9 cellular contexts compared by ENCODE assay signal in the genomic region with DNA sequence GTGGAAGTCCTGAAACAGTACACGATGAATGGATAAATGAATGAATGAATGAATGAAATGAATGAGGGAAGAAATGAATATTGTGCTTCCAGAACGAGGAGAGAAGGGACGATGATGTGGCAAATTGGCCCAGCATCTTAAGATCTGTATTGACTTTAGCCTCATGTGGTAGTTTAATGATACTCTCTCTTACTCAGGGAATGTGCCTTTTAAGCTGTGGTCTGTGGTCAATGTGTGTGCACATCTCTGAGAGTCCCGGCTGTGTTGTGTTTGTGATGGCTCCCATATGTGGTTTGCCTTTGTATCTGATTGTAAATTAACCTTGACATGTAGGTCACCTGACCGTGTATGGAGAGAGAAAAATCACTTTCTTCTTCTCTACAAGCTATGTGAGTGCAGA.
DNase-seq lines count a peak whose midpoint lies in the region; ATAC-seq and TF ChIP-seq lines count a peak whose summit lies in the region.
"Had no signal": no experiment of that assay in that cellular context is flagged by ENCODE, and none has a peak within 500 bp of the region (broad histone marks: within the 10 kb centered on the region; RNA-seq: fewer than 3 reads in every experiment).

No MANE protein-coding gene starts in this region.

- no peaks in the 10 kb centered on the region for H3K9me3 Mint-ChIP-seq in chondrocyte (ENCODE audit: low read depth)

- DNase-seq in NOMO-1 treated with DMSO at 0.1 percent for 48 hours (lab: John Stamatoyannopoulos, UW; ENCODE audit: unreplicated experiment): peak; percentile 65
- no peak for DNase-seq in NOMO-1 treated with dmso at 0.1 percent for 144 hours (lab: John Stamatoyannopoulos, UW; ENCODE audit: unreplicated experiment)
- peak; percentile 47 for DNase-seq in HK-2 (ENCODE audit: unreplicated experiment)
- no peak for DNase-seq in chondrocyte (ENCODE audit: low spot score)
- DNase-seq in stimulated activated naive CD8-positive, alpha-beta T cell treated with anti-CD3 and anti-CD28 coated beads, Interleukin-15, Interleukin-2, amounts not matched to agents 100 U/mL and 50 U/mL, for 24 hours: peak; percentile 23
- no peak for DNase-seq in inferior parietal cortex (ENCODE audit: extremely low spot score)
- DNase-seq: sigmoid colon had no signal

- TF ChIP-seq CTCF in chondrocyte (IDR thresholded peaks at IDR 0.05): no peak

- no peaks in the 10 kb centered on the region for H3K36me3 Mint-ChIP-seq in chondrocyte (ENCODE audit: low read depth)

- H3K27ac Mint-ChIP-seq in chondrocyte (ENCODE audit: unreplicated experiment): peak overlapping the region; percentile 14

- peaks cover 17% of the 10 kb centered on the region for H3K4me1 Mint-ChIP-seq in chondrocyte (ENCODE audit: low read depth)

- H3K27me3 Mint-ChIP-seq in chondrocyte (ENCODE audit: low read depth): no peaks in the 10 kb centered on the region

- peak; percentile 91 for ATAC-seq in stimulated activated naive CD8-positive, alpha-beta T cell treated with anti-CD3 and anti-CD28 coated beads, Interleukin-15, Interleukin-2, amounts not matched to agents 100 U/mL and 50 U/mL, for 24 hours
- ATAC-seq in GM19467 (IDR thresholded peaks at IDR 0.05; ENCODE audit: unreplicated experiment) (no peak), HG02588 (IDR thresholded peaks at IDR 0.05; ENCODE audit: unreplicated experiment) (no peak)

- H3K4me3 Mint-ChIP-seq in chondrocyte (ENCODE audit: unreplicated experiment): no peak overlapping the region

Comparison
In these comparisons a context has a peak if more than half of its experiments do, and no peak if none do; other contexts are left out.
1. DNase-seq: peak in NOMO-1 treated with DMSO at 0.1 percent for 48 hours (single experiment), HK-2 (single experiment) and stimulated activated naive CD8-positive, alpha-beta T cell treated with anti-CD3 and anti-CD28 coated beads, Interleukin-15, Interleukin-2, amounts not matched to agents 100 U/mL and 50 U/mL, for 24 hours (single experiment); none in NOMO-1 treated with dmso at 0.1 percent for 144 hours (single experiment), chondrocyte (single experiment) and inferior parietal cortex (single experiment).